26 cellular contexts compared by ENCODE assay signal in genomic region chr6:28726569-28727309, GRCh38.
"Had no signal": no experiment of that assay in that cellular context is flagged by ENCODE, and none has a peak within 500 bp of the region (broad histone marks: within the 10 kb centered on the region; RNA-seq: fewer than 3 reads in every experiment).

No MANE protein-coding gene starts in this region.

- H3K4me3 Mint-ChIP-seq: activated B cell treated with CpG ODN at 0.5 μM for 24 hours; activated CD8-positive, alpha-beta T cell treated with anti-CD3 and anti-CD28 coated beads for 36 hours; activated T-cell treated with anti-CD3 and anti-CD28 coated beads, Interleukin-2, amount 50 U/mL, for 4 hours; activated T-helper 17 cell treated with anti-CD3 and anti-CD28 coated beads, Interleukin-2, amount 50 U/mL, for 72 hours; memory B cell; naive thymus-derived CD4-positive, alpha-beta T cell; stimulated activated effector memory CD8-positive, alpha-beta T cell treated with anti-CD3 and anti-CD28 coated beads, Interleukin-12 subunit alpha, Interleukin-12 subunit beta, amount 100 ng/mL, for 72 hours; stimulated activated naive CD8-positive, alpha-beta T cell treated with anti-CD3 and anti-CD28 coated beads, Interleukin-15, amount 100 ng/mL, for 72 hours had no signal

- DNase-seq: activated B cell treated with CpG ODN at 0.5 μM for 24 hours; activated CD4-positive, alpha-beta T cell treated with anti-CD3 and anti-CD28 coated beads, Interleukin-2, amount 50 U/mL, for 1 hour; activated gamma-delta T cell treated with Interleukin-2 at 50 U/mL for 16 hours; activated naive CD4-positive, alpha-beta T cell treated with anti-CD3 and anti-CD28 coated beads, Interleukin-2, amount 50 U/mL, for 16 hours; activated T-cell treated with anti-CD3 and anti-CD28 coated beads, Interleukin-2, amount 50 U/mL, for 4 hours; amygdala; central memory CD4-positive, alpha-beta T cell; heart left ventricle; hypothalamus; midbrain; naive thymus-derived CD4-positive, alpha-beta T cell; stimulated activated CD4-positive, alpha-beta T cell treated with anti-CD3 and anti-CD28 coated beads, Interleukin-12 subunit alpha, Interleukin-12 subunit beta, amount 100 ng/mL, for 4 hours; stimulated activated CD4-positive, alpha-beta T cell treated with anti-CD3 and anti-CD28 coated beads, Interleukin-4, amount 100 ng/mL, for 24 hours; stimulated activated naive CD8-positive, alpha-beta T cell treated with anti-CD3 and anti-CD28 coated beads, Interleukin-15, amount 100 ng/mL, for 72 hours; substantia nigra; T-helper 2 cell; upper lobe of left lung had no signal

- H3K27ac ChIP-seq: breast epithelium, foreskin keratinocyte, heart left ventricle, skin epidermis, upper lobe of left lung had no signal

- ATAC-seq: activated CD8-positive, alpha-beta T cell treated with anti-CD3 and anti-CD28 coated beads for 36 hours; activated T-cell treated with anti-CD3 and anti-CD28 coated beads, Interleukin-2, amount 50 U/mL, for 4 hours; activated T-helper 17 cell treated with anti-CD3 and anti-CD28 coated beads, Interleukin-2, amount 50 U/mL, for 72 hours; esophagus mucosa; heart left ventricle; naive thymus-derived CD4-positive, alpha-beta T cell; sciatic nerve; stimulated activated effector memory CD8-positive, alpha-beta T cell treated with anti-CD3 and anti-CD28 coated beads, Interleukin-12 subunit alpha, Interleukin-12 subunit beta, amount 100 ng/mL, for 72 hours; stimulated activated naive CD8-positive, alpha-beta T cell treated with anti-CD3 and anti-CD28 coated beads, Interleukin-15, amount 100 ng/mL, for 72 hours had no signal

- H3K9me3 Mint-ChIP-seq: activated T-cell treated with anti-CD3 and anti-CD28 coated beads, Interleukin-2, amount 50 U/mL, for 4 hours; activated T-helper 17 cell treated with anti-CD3 and anti-CD28 coated beads, Interleukin-2, amount 50 U/mL, for 72 hours; stimulated activated naive CD8-positive, alpha-beta T cell treated with anti-CD3 and anti-CD28 coated beads, Interleukin-15, amount 100 ng/mL, for 72 hours had no signal

- H3K27ac Mint-ChIP-seq: activated B cell treated with CpG ODN at 0.5 μM for 24 hours; activated CD8-positive, alpha-beta T cell treated with anti-CD3 and anti-CD28 coated beads for 36 hours; activated T-helper 17 cell treated with anti-CD3 and anti-CD28 coated beads, Interleukin-2, amount 50 U/mL, for 72 hours; memory B cell; naive thymus-derived CD4-positive, alpha-beta T cell; stimulated activated effector memory CD8-positive, alpha-beta T cell treated with anti-CD3 and anti-CD28 coated beads, Interleukin-12 subunit alpha, Interleukin-12 subunit beta, amount 100 ng/mL, for 72 hours; stimulated activated naive CD8-positive, alpha-beta T cell treated with anti-CD3 and anti-CD28 coated beads, Interleukin-15, amount 100 ng/mL, for 72 hours had no signal

- H3K36me3 ChIP-seq: breast epithelium, heart left ventricle, upper lobe of left lung had no signal

- H3K4me3 ChIP-seq: breast epithelium, heart left ventricle, skin epidermis, upper lobe of left lung had no signal

- H3K4me1 ChIP-seq: breast epithelium, foreskin keratinocyte had no signal

- H3K4me1 Mint-ChIP-seq: activated T-helper 17 cell treated with anti-CD3 and anti-CD28 coated beads, Interleukin-2, amount 50 U/mL, for 72 hours had no signal

- H3K9me3 ChIP-seq: breast epithelium, upper lobe of left lung had no signal
